13 cellular contexts compared by ENCODE assay signal in genomic region chr18:51437280-51438271, GRCh38.
DNase-seq lines count a peak whose midpoint lies in the region; ATAC-seq, FAIRE-seq and TF ChIP-seq lines count a peak whose summit lies in the region.
"Had no signal": no experiment of that assay in that cellular context is flagged by ENCODE, and none has a peak within 500 bp of the region (broad histone marks: within the 10 kb centered on the region; RNA-seq: fewer than 3 reads in every experiment).

No MANE protein-coding gene starts in this region.

- no peak overlapping the region for H3K4me3 ChIP-seq in H1 (ENCODE audit: extremely low read depth in 1 of 4, insufficient read depth in 2 of 4, low read depth in 3 of 4, low read length in 4 of 4)
- H3K4me3 ChIP-seq: heart right ventricle had no signal

- peaks cover 8% of the 10 kb centered on the region for H3K9me3 Mint-ChIP-seq in activated CD4-positive, alpha-beta T cell treated with anti-CD3 and anti-CD28 coated beads, Interleukin-2, amount 10 ng/mL, durations not matched to agents 24 days and 14 days
- H3K9me3 Mint-ChIP-seq in stimulated activated effector memory CD8-positive, alpha-beta T cell treated with anti-CD3 and anti-CD28 coated beads, Interleukin-12 subunit alpha, Interleukin-12 subunit beta, amount 100 ng/mL, for 72 hours = no peaks in the 10 kb centered on the region
- H3K9me3 Mint-ChIP-seq: CD4-positive, alpha-beta T cell had no signal

- peak; percentile 39 for ATAC-seq in stimulated activated effector memory CD8-positive, alpha-beta T cell treated with anti-CD3 and anti-CD28 coated beads, Interleukin-12 subunit alpha, Interleukin-12 subunit beta, amount 100 ng/mL, for 72 hours
- no peak for ATAC-seq in GM21723 (IDR thresholded peaks at IDR 0.05; ENCODE audit: unreplicated experiment)
- ATAC-seq: heart right ventricle had no signal

- peak overlapping the region; percentile 51; the same call in 1 of the 2 replicates for H2AFZ ChIP-seq in H1 (ENCODE audit: low read length)

- no peak overlapping the region for H2BK12ac ChIP-seq in H1 (ENCODE audit: low read depth, low read length)

- CTCF ChIA-PET in H1 (lab: Charles Lee; ENCODE audit: partially characterized antibody) = interaction anchor here (1.1 kb wide), 1 partner anchor 54 kb away, joined by 3 read pairs; no protein-coding TSS in a partner anchor

- FAIRE-seq in H1 (lab: Jason Lieb, UNC) = no peak

- H3K4me1 ChIP-seq in H1 (replicated peaks in 1 of 4; ENCODE audit: control insufficient read depth in 3 of 4, insufficient read depth in 4 of 4, low read length in 3 of 4) = no peaks in the 10 kb centered on the region
- H3K4me1 ChIP-seq: heart right ventricle had no signal

- H3K27ac Mint-ChIP-seq in activated CD4-positive, alpha-beta T cell treated with anti-CD3 and anti-CD28 coated beads, Interleukin-2, amount 10 ng/mL, durations not matched to agents 24 days and 14 days = no peak overlapping the region
- no peak overlapping the region for H3K27ac Mint-ChIP-seq in stimulated activated effector memory CD8-positive, alpha-beta T cell treated with anti-CD3 and anti-CD28 coated beads, Interleukin-12 subunit alpha, Interleukin-12 subunit beta, amount 100 ng/mL, for 72 hours
- H3K27ac Mint-ChIP-seq: CD4-positive, alpha-beta T cell had no signal

- intact Hi-C loops in activated CD4-positive, alpha-beta T cell treated with anti-CD3 and anti-CD28 coated beads, Interleukin-2, amount 10 ng/mL, durations not matched to agents 24 days and 14 days (cut with micrococcal nuclease) = no loop called here

- no peaks in the 10 kb centered on the region for H3K79me2 ChIP-seq in H1 (ENCODE audit: control insufficient read depth in 1 of 2, insufficient read depth in 2 of 2, low read length in 2 of 2)

- no peak for DNase-seq in activated CD4-positive, alpha-beta T cell treated with anti-CD3 and anti-CD28 coated beads, Interleukin-2, amount 10 ng/mL, durations not matched to agents 24 days and 14 days
- DNase-seq in activated CD4-positive, alpha-beta T cell treated with anti-CD3 and anti-CD28 coated beads, Interleukin-2, amount 50 U/mL, for 4 hours = no peak
- DNase-seq in NCI-H748 (lab: John Stamatoyannopoulos, UW; ENCODE audit: unreplicated experiment) (peak; percentile 73), H1 (ENCODE audit: low read depth in 1 of 2, low spot score in 2 of 2) (no peak), DMS53 treated with DMSO at 0.1 percent for 48 hours (lab: John Stamatoyannopoulos, UW; ENCODE audit: unreplicated experiment) (no peak), NCI-H2171 (lab: John Stamatoyannopoulos, UW) (no peak)
- DNase-seq in stimulated activated effector memory CD8-positive, alpha-beta T cell treated with anti-CD3 and anti-CD28 coated beads, Interleukin-12 subunit alpha, Interleukin-12 subunit beta, amount 100 ng/mL, for 72 hours (ENCODE audit: low spot score in 2 of 2) = no peak
- DNase-seq: CD4-positive, alpha-beta T cell; erythroblast; heart right ventricle; SK-N-SH; WERI-Rb-1 had no signal

- peaks cover 23% of the 10 kb centered on the region for H3K4me1 Mint-ChIP-seq in activated CD4-positive, alpha-beta T cell treated with anti-CD3 and anti-CD28 coated beads, Interleukin-2, amount 10 ng/mL, durations not matched to agents 24 days and 14 days
- H3K4me1 Mint-ChIP-seq in stimulated activated effector memory CD8-positive, alpha-beta T cell treated with anti-CD3 and anti-CD28 coated beads, Interleukin-12 subunit alpha, Interleukin-12 subunit beta, amount 100 ng/mL, for 72 hours = no peaks in the 10 kb centered on the region

- H3K23ac ChIP-seq in H1 (ENCODE audit: insufficient read length) = no peak overlapping the region

- H3K14ac ChIP-seq in H1 (ENCODE audit: insufficient read length) = no peak overlapping the region

- peak overlapping the region; percentile 30 for H3K4me3 Mint-ChIP-seq in activated CD4-positive, alpha-beta T cell treated with anti-CD3 and anti-CD28 coated beads, Interleukin-2, amount 10 ng/mL, durations not matched to agents 24 days and 14 days
- no peak overlapping the region for H3K4me3 Mint-ChIP-seq in stimulated activated effector memory CD8-positive, alpha-beta T cell treated with anti-CD3 and anti-CD28 coated beads, Interleukin-12 subunit alpha, Interleukin-12 subunit beta, amount 100 ng/mL, for 72 hours
- H3K4me3 Mint-ChIP-seq: CD4-positive, alpha-beta T cell had no signal

- no peak overlapping the region for H3K56ac ChIP-seq in H1 (replicated peaks; ENCODE audit: insufficient read length, low read depth, low read length)

- peaks cover 26% of the 10 kb centered on the region for H3K27me3 Mint-ChIP-seq in activated CD4-positive, alpha-beta T cell treated with anti-CD3 and anti-CD28 coated beads, Interleukin-2, amount 10 ng/mL, durations not matched to agents 24 days and 14 days

- H2BK15ac ChIP-seq in H1 (ENCODE audit: low read length) = no peak overlapping the region; the same call in 1 of the 2 replicates

- H3K27ac ChIP-seq in H1 (ENCODE audit: low read depth, low read length) = no peak overlapping the region
- H3K27ac ChIP-seq: heart right ventricle, WERI-Rb-1 had no signal

- peak overlapping the region; percentile 24; the same call in 1 of the 2 replicates for H3K18ac ChIP-seq in H1 (ENCODE audit: extremely low read depth, low read length)

- TF ChIP-seq POLR2A in H1 (IDR thresholded peaks at IDR 0.05; ENCODE audit: control extremely low read depth in 1 of 2, low read depth in 2 of 2, low read length in 2 of 2) = no peak

- 86% methylated on average over 13 of the region's 13 CpGs; no CpG with 5 or more reads in 1 of the 2 experiments for WGBS in H1 (ENCODE audit: extremely low coverage in 1 of 2, insufficient coverage in 1 of 2, insufficient read length in 1 of 2, insufficient replicate concordance in 2 of 2, low coverage in 1 of 2, low lambda C conversion rate in 2 of 2, missing lambda C conversion rate in 1 of 2), 2 experiments

- H3K79me1 ChIP-seq in H1 (ENCODE audit: low read depth, low read length) = no peaks in the 10 kb centered on the region

- H3K4ac ChIP-seq in H1 (replicated peaks; ENCODE audit: insufficient read length, low read depth, low read length) = no peak overlapping the region

- H3K4me2 ChIP-seq in H1 (ENCODE audit: insufficient read depth in 1 of 2, low read depth in 2 of 2, low read length in 2 of 2) = no peak overlapping the region
- H3K4me2 ChIP-seq: SK-N-SH had no signal

- no peak overlapping the region for H4K5ac ChIP-seq in H1 (ENCODE audit: insufficient read length, low read depth, low read length)

- H3K9ac ChIP-seq in H1 (replicated peaks in 1 of 4; ENCODE audit: extremely low read depth in 1 of 4, low read depth in 3 of 4, low read length in 3 of 4) = no peak overlapping the region
- H3K9ac ChIP-seq: SK-N-SH had no signal

- H2AK5ac ChIP-seq in H1 (ENCODE audit: low read depth, low read length) = no peak overlapping the region

- no peaks in the 10 kb centered on the region for H4K20me1 ChIP-seq in H1 (replicated peaks in 1 of 2; ENCODE audit: control insufficient read depth in 1 of 2, insufficient read depth in 2 of 2, low read length in 2 of 2)

- no peak overlapping the region for H2BK120ac ChIP-seq in H1 (replicated peaks; ENCODE audit: low read depth, low read length)

- H3K9me3 ChIP-seq in H1 (ENCODE audit: insufficient read depth in 2 of 2, low read depth in 1 of 2, low read length in 1 of 2) = no peaks in the 10 kb centered on the region
- H3K9me3 ChIP-seq: heart right ventricle, SK-N-SH had no signal

- TF ChIP-seq RAD21 in H1 (IDR thresholded peaks at IDR 0.05 in 1 of 2, conservative IDR thresholded peaks at IDR 0.05 in 1 of 2; ENCODE audit: low read depth in 2 of 2, low read length in 2 of 2) = no peak

- no peaks in the 10 kb centered on the region for H3K36me3 Mint-ChIP-seq in activated CD4-positive, alpha-beta T cell treated with anti-CD3 and anti-CD28 coated beads, Interleukin-2, amount 10 ng/mL, durations not matched to agents 24 days and 14 days (ENCODE audit: low read depth)
- no peaks in the 10 kb centered on the region for H3K36me3 Mint-ChIP-seq in stimulated activated effector memory CD8-positive, alpha-beta T cell treated with anti-CD3 and anti-CD28 coated beads, Interleukin-12 subunit alpha, Interleukin-12 subunit beta, amount 100 ng/mL, for 72 hours

- H4K8ac ChIP-seq in H1 (ENCODE audit: extremely low read depth, insufficient read depth, low read length) = no peak overlapping the region

- H2BK20ac ChIP-seq in H1 (ENCODE audit: low read length) = no peak overlapping the region

- H3K27me3 ChIP-seq in H1 (replicated peaks in 1 of 4; ENCODE audit: control insufficient read depth in 3 of 4, extremely low read depth in 1 of 4, insufficient read depth in 3 of 4, low read length in 3 of 4) = no peaks in the 10 kb centered on the region

- no peak for TF ChIP-seq CTCF in H1 (IDR thresholded peaks at IDR 0.05; ENCODE audit: control extremely low read depth in 1 of 3, insufficient read depth in 1 of 3, low read depth in 1 of 3, low read length in 3 of 3)

- no peak overlapping the region for H4K91ac ChIP-seq in H1 (replicated peaks; ENCODE audit: insufficient read length, low read length)

- no peak for TF ChIP-seq EP300 in H1 (IDR thresholded peaks at IDR 0.05; ENCODE audit: borderline replicate concordance in 1 of 2, low read depth in 2 of 2, low read length in 2 of 2)

- H3K36me3 ChIP-seq in H1 (ENCODE audit: control insufficient read depth in 2 of 4, insufficient read depth in 4 of 4, low read length in 3 of 4) = no peaks in the 10 kb centered on the region
- H3K36me3 ChIP-seq: heart right ventricle, WERI-Rb-1 had no signal

- no peaks in the 10 kb centered on the region for H3K23me2 ChIP-seq in H1 (ENCODE audit: low read depth, low read length)

- POLR2A ChIA-PET in H1 (lab: Charles Lee; ENCODE audit: partially characterized antibody) = no interaction called here

- H2BK5ac ChIP-seq in H1 (ENCODE audit: low read depth, low read length) = no peak overlapping the region

TF ChIP-seq in H1, 55 proteins besides CTCF, POLR2A, EP300 and RAD21:
- TF ChIP-seq RXRA (IDR thresholded peaks at IDR 0.05; ENCODE audit: insufficient read depth, low read depth, low read length) = no peak
- TF ChIP-seq CBX5 (IDR thresholded peaks at IDR 0.05; ENCODE audit: low read depth, low read length) = no peak
